In the genomic region with DNA sequence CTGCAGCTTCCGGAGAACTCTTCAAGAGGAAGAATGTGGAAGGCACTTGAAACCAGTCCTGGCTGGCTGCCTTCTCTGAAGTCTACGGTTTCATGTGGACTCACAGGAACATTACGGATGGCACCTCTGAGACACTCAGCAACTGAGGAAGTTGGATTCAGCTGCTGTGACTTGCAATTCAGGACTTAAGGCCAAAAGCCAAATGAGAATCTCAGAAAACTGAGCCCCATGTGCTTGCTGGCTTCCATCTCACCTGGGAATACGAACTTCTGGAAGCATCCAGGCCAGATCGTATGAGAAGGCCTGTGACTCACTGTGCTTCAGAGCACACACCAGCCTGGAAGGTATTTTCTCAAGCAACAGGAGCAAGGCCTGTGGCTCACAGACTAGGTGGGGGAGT, we compare ENCODE assay signal across 1 cellular context.
TF ChIP-seq lines count a peak whose summit lies in the region.

No MANE protein-coding gene starts in this region.

TF ChIP-seq in HepG2, 621 proteins besides CTCF, POLR2A, EP300 and RAD21:
- TF ChIP-seq, protein P1, sequence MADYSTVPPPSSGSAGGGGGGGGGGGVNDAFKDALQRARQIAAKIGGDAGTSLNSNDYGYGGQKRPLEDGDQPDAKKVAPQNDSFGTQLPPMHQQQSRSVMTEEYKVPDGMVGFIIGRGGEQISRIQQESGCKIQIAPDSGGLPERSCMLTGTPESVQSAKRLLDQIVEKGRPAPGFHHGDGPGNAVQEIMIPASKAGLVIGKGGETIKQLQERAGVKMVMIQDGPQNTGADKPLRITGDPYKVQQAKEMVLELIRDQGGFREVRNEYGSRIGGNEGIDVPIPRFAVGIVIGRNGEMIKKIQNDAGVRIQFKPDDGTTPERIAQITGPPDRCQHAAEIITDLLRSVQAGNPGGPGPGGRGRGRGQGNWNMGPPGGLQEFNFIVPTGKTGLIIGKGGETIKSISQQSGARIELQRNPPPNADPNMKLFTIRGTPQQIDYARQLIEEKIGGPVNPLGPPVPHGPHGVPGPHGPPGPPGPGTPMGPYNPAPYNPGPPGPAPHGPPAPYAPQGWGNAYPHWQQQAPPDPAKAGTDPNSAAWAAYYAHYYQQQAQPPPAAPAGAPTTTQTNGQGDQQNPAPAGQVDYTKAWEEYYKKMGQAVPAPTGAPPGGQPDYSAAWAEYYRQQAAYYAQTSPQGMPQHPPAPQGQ (CRISPR knock-in tag; IDR thresholded peaks at IDR 0.05; ENCODE audit: borderline replicate concordance), result no peak
